5 cellular contexts compared by ENCODE assay signal in the genomic region with DNA sequence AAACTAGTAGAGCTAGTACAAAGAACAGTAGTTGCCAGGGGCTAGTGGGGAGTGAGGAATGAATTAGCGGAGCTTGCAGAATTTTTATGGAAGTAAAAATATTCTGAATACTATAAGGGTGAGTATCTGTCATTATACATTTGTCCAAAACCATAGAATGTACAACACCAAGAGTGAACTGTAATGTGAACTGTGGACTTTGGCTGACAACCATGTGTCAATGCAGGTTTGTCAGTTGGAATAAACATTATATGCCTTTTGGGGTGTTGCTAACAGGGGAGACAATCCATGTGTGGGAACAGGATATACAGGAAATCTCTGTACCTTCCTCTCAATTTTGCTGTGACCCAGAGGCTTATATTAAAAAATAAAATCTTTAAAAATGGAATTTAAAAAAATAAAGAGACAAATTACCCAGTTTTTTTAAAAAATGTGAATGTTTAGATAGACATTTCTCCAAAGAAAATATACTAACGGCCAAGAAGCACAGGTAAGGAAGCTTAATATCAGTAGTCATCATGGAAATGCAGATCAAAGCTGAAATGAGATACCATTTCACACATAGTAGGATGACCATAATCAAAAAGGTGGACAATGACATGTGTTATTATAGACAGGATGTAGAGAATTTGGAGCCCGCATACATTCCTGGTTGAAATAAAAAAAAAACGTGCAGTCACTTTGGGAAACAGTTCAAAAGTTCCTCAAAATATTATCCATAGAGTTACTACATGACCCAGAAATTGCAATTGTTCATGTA.
"Had no signal": no experiment of that assay in that cellular context is flagged by ENCODE, and none has a peak within 500 bp of the region (broad histone marks: within the 10 kb centered on the region; RNA-seq: fewer than 3 reads in every experiment).

No MANE protein-coding gene starts in this region.

- H3K27me3 Mint-ChIP-seq: IgD-negative memory B cell had no signal

- H3K9me3 Mint-ChIP-seq: GM23338, H9, IgD-negative memory B cell had no signal

- H3K4me3 Mint-ChIP-seq: GM23338, H9, IgD-negative memory B cell had no signal

- H3K36me3 Mint-ChIP-seq: IgD-negative memory B cell had no signal

- H2AFZ ChIP-seq: GM23338 had no signal

- DNase-seq: H9, HCEC 1CT had no signal

- H3K27ac ChIP-seq: HL-60 had no signal

- H3K4me3 ChIP-seq: GM23338 had no signal

- H3K27ac Mint-ChIP-seq: H9, IgD-negative memory B cell had no signal

- H3K4me2 ChIP-seq: GM23338 had no signal
